8 cellular contexts compared by ENCODE assay signal in genomic region chr5:177473461-177473991, GRCh38. TPM values are rescaled to one million over a fixed set of nuclear protein-coding genes. Genes with fewer than 3 reads are reported as not detected.
DNase-seq lines count a peak whose midpoint lies in the region; ATAC-seq and TF ChIP-seq lines count a peak whose summit lies in the region.

Gene DBN1 (minus strand): TSS chr5:177473634. CDS start chr5:177473521, 113 bp downstream.

- in situ Hi-C loops in IMR-90 (cut with MboI; ENCODE audit: low sequenced_read_pairs), result no loop called here

- H3K56ac ChIP-seq in IMR-90 (ENCODE audit: extremely low read depth, insufficient read depth, low read length), result peak within 1 kb of the TSS; percentile 32; the same call in 1 of the 2 replicates

- H3K14ac ChIP-seq in IMR-90 (replicated peaks; ENCODE audit: low read depth, low read length), result peak within 1 kb of the TSS; percentile 79

- peaks cover 45% of the 10 kb centered on the region for H3K4me1 ChIP-seq in IMR-90 (ENCODE audit: control insufficient read depth, insufficient read depth, low read length)

- peak within 1 kb of the TSS; percentile 5; the same call in 1 of the 2 replicates for H2BK120ac ChIP-seq in IMR-90 (ENCODE audit: low read depth, low read length)

- CTCF ChIA-PET in IMR-90 (lab: Yijun Ruan, JAX), result no interaction called here
- CTCF ChIA-PET in activated CD4-positive, alpha-beta memory T cell treated with anti-CD3 and anti-CD28 coated beads for 36 hours (lab: Charles Lee), result interaction anchor here (1.2 to 5.1 kb wide), 5 partner anchors 16 to 84 kb away, joined by 3 to 24 read pairs (median 7); no protein-coding TSS in a partner anchor

- H3K27ac Mint-ChIP-seq in activated CD4-positive, alpha-beta T cell treated with anti-CD3 and anti-CD28 coated beads, Interleukin-2, amount 10 ng/mL, durations not matched to agents 24 days and 14 days, result peak within 1 kb of the TSS; percentile 84
- no peak within 1 kb of the TSS for H3K27ac Mint-ChIP-seq in activated CD4-positive, alpha-beta memory T cell treated with anti-CD3 and anti-CD28 coated beads for 36 hours
- H3K27ac Mint-ChIP-seq in nephron, result peak within 1 kb of the TSS; percentile 85 to 93 (median 92)

- peak within 1 kb of the TSS; percentile 99 for H2AK9ac ChIP-seq in IMR-90 (replicated peaks; ENCODE audit: low read depth, low read length, poor library complexity)

- peak within 1 kb of the TSS; percentile 94 for H3K9ac ChIP-seq in IMR-90 (ENCODE audit: low read depth, low read length)

- no TSS peak for BruUV-seq in IMR-90 (replicated peaks; lab: Mats Ljungman, UMichigan)

- peak within 1 kb of the TSS; percentile 85 for H2AFZ ChIP-seq in IMR-90 (replicated peaks; ENCODE audit: low read length, poor library complexity)

- H3K36me3 ChIP-seq in IMR-90 (ENCODE audit: control insufficient read depth, insufficient read depth, low read length), result peaks cover 16% of the 10 kb centered on the region

- POLR2A ChIA-PET in IMR-90 (lab: Charles Lee; ENCODE audit: unreplicated experiment), result interaction anchor here (1.9 kb wide), 1 partner anchor 22 kb away, joined by 11 read pairs; no protein-coding TSS in a partner anchor
- POLR2A ChIA-PET in activated CD4-positive, alpha-beta memory T cell treated with anti-CD3 and anti-CD28 coated beads for 36 hours (lab: Charles Lee), result interaction anchor here (2.2 kb wide), 1 partner anchor 18 kb away, joined by 6 read pairs; no protein-coding TSS in a partner anchor

- H3K9me3 ChIP-seq in IMR-90 (ENCODE audit: control insufficient read depth, insufficient read depth, low read length), result no peaks in the 10 kb centered on the region

- H3K27me3 Mint-ChIP-seq in activated CD4-positive, alpha-beta T cell treated with anti-CD3 and anti-CD28 coated beads, Interleukin-2, amount 10 ng/mL, durations not matched to agents 24 days and 14 days, result peaks cover 8% of the 10 kb centered on the region
- peaks cover 5% of the 10 kb centered on the region for H3K27me3 Mint-ChIP-seq in activated CD4-positive, alpha-beta memory T cell treated with anti-CD3 and anti-CD28 coated beads for 36 hours
- H3K27me3 Mint-ChIP-seq in nephron (ENCODE audit: low read depth), result peaks cover 3% of the 10 kb centered on the region

- intact Hi-C loops in activated CD4-positive, alpha-beta T cell treated with anti-CD3 and anti-CD28 coated beads, Interleukin-2, amount 10 ng/mL, durations not matched to agents 24 days and 14 days (cut with micrococcal nuclease), result loop anchor here (2.0 kb wide), 1 partner anchor 17 kb away; no protein-coding TSS in a partner anchor
- intact Hi-C loops in IMR-90 (cut with micrococcal nuclease), result loop anchor here (2.0 kb wide), 1 partner anchor 23 kb away; the partner anchor contains the start of gene PDLIM7
- intact Hi-C loops in activated CD4-positive, alpha-beta memory T cell treated with anti-CD3 and anti-CD28 coated beads for 36 hours (cut with micrococcal nuclease), result loop anchor here (2.0 kb wide), 1 partner anchor 17 kb away; no protein-coding TSS in a partner anchor

- peaks cover 53% of the 10 kb centered on the region for H4K20me1 ChIP-seq in IMR-90 (ENCODE audit: insufficient read depth, low read length)

- peak within 1 kb of the TSS; percentile 85 for H3K4me3 Mint-ChIP-seq in activated CD4-positive, alpha-beta T cell treated with anti-CD3 and anti-CD28 coated beads, Interleukin-2, amount 10 ng/mL, durations not matched to agents 24 days and 14 days
- peak within 1 kb of the TSS; percentile 64 for H3K4me3 Mint-ChIP-seq in activated CD4-positive, alpha-beta memory T cell treated with anti-CD3 and anti-CD28 coated beads for 36 hours
- H3K4me3 Mint-ChIP-seq in nephron, result peak within 1 kb of the TSS; percentile 90 to 93 (median 92)

- no peaks in the 10 kb centered on the region for H3K9me3 Mint-ChIP-seq in activated CD4-positive, alpha-beta T cell treated with anti-CD3 and anti-CD28 coated beads, Interleukin-2, amount 10 ng/mL, durations not matched to agents 24 days and 14 days
- no peaks in the 10 kb centered on the region for H3K9me3 Mint-ChIP-seq in activated CD4-positive, alpha-beta memory T cell treated with anti-CD3 and anti-CD28 coated beads for 36 hours
- no peaks in the 10 kb centered on the region for H3K9me3 Mint-ChIP-seq in nephron

- H3K4me3 ChIP-seq in IMR-90 (ENCODE audit: insufficient read depth, low read depth, low read length), result peak within 1 kb of the TSS; percentile 97
- peak within 1 kb of the TSS; percentile 90 for H3K4me3 ChIP-seq in fibroblast of the aortic adventitia (ENCODE audit: low read depth, low read length)

- no peak for TF ChIP-seq RAD21 in IMR-90 (IDR thresholded peaks at IDR 0.05; ENCODE audit: low read length)

- dilution Hi-C loops in IMR-90 (cut with HindIII; ENCODE audit: low sequenced_read_pairs, unreplicated experiment), result no loop called here

- DNase-seq in activated CD4-positive, alpha-beta T cell treated with anti-CD3 and anti-CD28 coated beads, Interleukin-2, amount 10 ng/mL, durations not matched to agents 24 days and 14 days, result peak; percentile 70
- DNase-seq in activated CD4-positive, alpha-beta T cell treated with anti-CD3 and anti-CD28 coated beads, Interleukin-2, amount 50 U/mL, for 4 hours, result no peak
- DNase-seq in IMR-90 (no peak), fibroblast of the aortic adventitia (ENCODE audit: low read depth) (peak; percentile 43), GOT3 (lab: John Stamatoyannopoulos, UW) (no peak)
- peak; percentile 25 for DNase-seq in activated CD4-positive, alpha-beta memory T cell treated with anti-CD3 and anti-CD28 coated beads for 36 hours
- DNase-seq in NK-92 treated with Interleukin-12 subunit alpha and Interleukin-12 subunit beta, amount 100 ng/mL, for 24 hours (lab: John Stamatoyannopoulos, UW), result no peak

- peak within 1 kb of the TSS; percentile 9; the same call in 1 of the 2 replicates for H2BK20ac ChIP-seq in IMR-90 (ENCODE audit: low read depth, low read length)

- peak within 1 kb of the TSS; percentile 80; the same call in 1 of the 2 replicates for H3K18ac ChIP-seq in IMR-90 (ENCODE audit: low read depth, low read length)

- H3K4me2 ChIP-seq in IMR-90 (ENCODE audit: low read depth, low read length), result peak within 1 kb of the TSS; percentile 75

- peak within 1 kb of the TSS; percentile 91 for H3K4ac ChIP-seq in IMR-90 (ENCODE audit: low read depth, low read length)

- H3K4me1 Mint-ChIP-seq in activated CD4-positive, alpha-beta T cell treated with anti-CD3 and anti-CD28 coated beads, Interleukin-2, amount 10 ng/mL, durations not matched to agents 24 days and 14 days, result peaks cover 29% of the 10 kb centered on the region
- H3K4me1 Mint-ChIP-seq in activated CD4-positive, alpha-beta memory T cell treated with anti-CD3 and anti-CD28 coated beads for 36 hours (ENCODE audit: low read depth), result peaks cover 22% of the 10 kb centered on the region
- peaks cover 55% of the 10 kb centered on the region for H3K4me1 Mint-ChIP-seq in nephron

- ATAC-seq in IMR-90 (ENCODE audit: low read depth), result peak; percentile 63

- H4K8ac ChIP-seq in IMR-90 (ENCODE audit: low read depth in 2 of 2, low read length in 2 of 2), result peak within 1 kb of the TSS; percentile 35 to 64; a peak in 3 of 4 replicates

- no CpG with 5 or more reads among the region's 65 CpGs for WGBS in IMR-90 (ENCODE audit: extremely low coverage in 2 of 2, insufficient read length in 1 of 2), 2 experiments

- H2BK5ac ChIP-seq in IMR-90 (ENCODE audit: low read depth, low read length, poor library complexity, severe bottlenecking), result peak within 1 kb of the TSS; percentile 93

- H3K36me3 Mint-ChIP-seq in activated CD4-positive, alpha-beta T cell treated with anti-CD3 and anti-CD28 coated beads, Interleukin-2, amount 10 ng/mL, durations not matched to agents 24 days and 14 days (ENCODE audit: low read depth), result no peaks in the 10 kb centered on the region
- H3K36me3 Mint-ChIP-seq in activated CD4-positive, alpha-beta memory T cell treated with anti-CD3 and anti-CD28 coated beads for 36 hours, result no peaks in the 10 kb centered on the region
- H3K36me3 Mint-ChIP-seq in nephron (ENCODE audit: low read depth), result peaks cover 22% of the 10 kb centered on the region

- peaks cover 40% of the 10 kb centered on the region for H3K9me1 ChIP-seq in IMR-90 (ENCODE audit: insufficient read depth, low read length)

- H3K79me1 ChIP-seq in IMR-90 (ENCODE audit: low read depth in 1 of 2, low read length in 2 of 2), result peaks cover 13 to 42% of the 10 kb centered on the region in 2 experiments; a peak in 3 of 4 replicates

- TF ChIP-seq CTCF in IMR-90 (conservative IDR thresholded peaks at IDR 0.05; ENCODE audit: low read depth, low read length) (no peak), fibroblast of the aortic adventitia (IDR thresholded peaks at IDR 0.05; ENCODE audit: insufficient read depth, low read length) (no peak), nephron (IDR thresholded peaks at IDR 0.05; ENCODE audit: unreplicated experiment in 3 of 3) (no peak)

- TF ChIP-seq POLR2A in IMR-90 (IDR thresholded peaks at IDR 0.05; ENCODE audit: low read depth, low read length), result 0 out of 2 replicates have a peak, but pooled peaks have one; percentile 10

- peak within 1 kb of the TSS; percentile 93 for H3K27ac ChIP-seq in IMR-90 (ENCODE audit: insufficient read depth, low read length)

- peak within 1 kb of the TSS; percentile 69; the same call in 1 of the 2 replicates for H3K23ac ChIP-seq in IMR-90 (ENCODE audit: low read depth, low read length)

- no peaks in the 10 kb centered on the region for H3K27me3 ChIP-seq in IMR-90 (ENCODE audit: control insufficient read depth, insufficient read depth, low read length)

- H4K5ac ChIP-seq in IMR-90 (ENCODE audit: low read depth, low read length), result peak within 1 kb of the TSS; percentile 77

- peak within 1 kb of the TSS; percentile 80 for H4K91ac ChIP-seq in IMR-90 (ENCODE audit: insufficient read depth, low read depth, low read length)

- H2AK5ac ChIP-seq in IMR-90 (ENCODE audit: low read depth, low read length), result peak within 1 kb of the TSS; percentile 91

- peak within 1 kb of the TSS; percentile 25; the same call in 1 of the 3 replicates for H2BK15ac ChIP-seq in IMR-90 (ENCODE audit: low read depth, low read length)

TF ChIP-seq in IMR-90, 13 proteins besides CTCF, POLR2A, EP300 and RAD21:
- TF ChIP-seq RCOR1 (IDR thresholded peaks at IDR 0.05; ENCODE audit: insufficient replicate concordance, low read length) (no peak), MAZ (IDR thresholded peaks at IDR 0.05; ENCODE audit: borderline replicate concordance, low read depth, low read length) (peak; percentile 75; the same call in 1 of the 2 replicates)

RNA-seq across cellular contexts. Expression of gene DBN1, which starts in this region (rescaled TPM):
- 22.0 and 23.5 TPM in 2 replicates for total RNA-seq in activated CD4-positive, alpha-beta T cell treated with anti-CD3 and anti-CD28 coated beads, Interleukin-2, amount 10 ng/mL, durations not matched to agents 24 days and 14 days
- 122 and 212 TPM in 2 replicates for total RNA-seq in IMR-90 (2012; rRNA removed)
- polyA plus RNA-seq in IMR-90 (2012; rRNA removed), result 187 and 235 TPM in 2 replicates
- polyA plus RNA-seq in IMR-90 (2012; cell fraction: cytosol; rRNA removed), result 150 and 193 TPM in 2 replicates
- 786 and 1,481 TPM in 2 replicates for polyA plus RNA-seq in IMR-90 (2012; cell fraction: nucleus; rRNA removed; ENCODE audit: low replicate concordance)
- total RNA-seq in activated CD4-positive, alpha-beta memory T cell treated with anti-CD3 and anti-CD28 coated beads for 36 hours, result 10 to 100 TPM; 12.1 to 15.9 TPM
- total RNA-seq in fibroblast of the aortic adventitia (ENCODE audit: low replicate concordance), result 151 and 188 TPM in 2 replicates

Comparison
In these comparisons a context has a peak if more than half of its experiments do, and no peak if none do; other contexts are left out.
1. DNase-seq: peak in activated CD4-positive, alpha-beta T cell treated with anti-CD3 and anti-CD28 coated beads, Interleukin-2, amount 10 ng/mL, durations not matched to agents 24 days and 14 days (single experiment), activated CD4-positive, alpha-beta memory T cell treated with anti-CD3 and anti-CD28 coated beads for 36 hours (single experiment) and fibroblast of the aortic adventitia (single experiment); none in activated CD4-positive, alpha-beta T cell treated with anti-CD3 and anti-CD28 coated beads, Interleukin-2, amount 50 U/mL, for 4 hours (0 of 2), IMR-90 (single experiment), NK-92 treated with Interleukin-12 subunit alpha and Interleukin-12 subunit beta, amount 100 ng/mL, for 24 hours (single experiment) and GOT3 (single experiment).
2. Peak in every context shown above with its lines, with median percentiles within 50 percentile points of each other: H3K4me3 Mint-ChIP-seq.